ENCODE assay signal across 1 cellular context in the genomic region with DNA sequence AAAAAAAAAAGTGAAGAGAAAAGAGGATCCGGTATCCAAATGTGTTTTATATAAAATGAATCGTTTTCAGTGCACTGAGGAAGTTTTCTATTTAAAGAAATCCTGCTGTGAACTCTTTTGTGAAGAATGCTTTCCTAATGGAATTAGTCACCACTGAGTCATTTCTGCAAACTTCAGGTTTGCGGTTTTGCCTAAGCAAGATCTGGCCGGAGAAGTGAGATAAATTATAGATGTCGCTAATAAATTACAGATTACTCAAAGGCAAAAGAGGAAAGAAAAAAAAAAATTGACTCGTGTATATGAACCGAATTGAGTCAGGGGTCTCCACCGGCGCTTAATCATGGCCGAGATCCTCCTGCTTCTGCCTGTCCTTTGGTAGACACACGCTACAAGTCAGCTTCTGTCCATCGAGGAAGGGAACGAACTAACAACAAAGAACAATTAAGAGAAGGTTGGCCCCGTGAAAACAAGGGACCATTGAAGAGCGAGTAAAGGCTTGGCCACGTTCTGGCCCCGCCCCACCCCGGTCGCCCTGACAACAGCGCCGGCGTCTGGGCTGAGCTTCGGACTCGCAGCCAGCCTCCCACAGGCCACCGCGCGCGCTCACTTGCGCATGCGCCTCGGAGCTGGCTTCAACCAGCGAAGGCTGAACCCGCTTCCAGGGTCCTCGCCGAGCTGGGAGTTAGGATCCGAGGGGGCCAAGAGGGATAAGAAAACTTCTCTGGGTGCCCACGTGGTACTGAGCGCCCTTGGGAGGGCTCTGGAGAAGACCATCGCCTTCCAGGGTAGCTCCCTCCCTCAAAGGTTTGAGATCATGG.
A peak's percentile ranks its signal among the peaks of the same experiment; 100 is the strongest.
TF ChIP-seq lines count a peak whose summit lies in the region.

No MANE protein-coding gene starts in this region.

TF ChIP-seq in K562, 482 proteins besides CTCF, POLR2A, EP300 and RAD21 (continued from another document and continues in another):
- TF ChIP-seq SMAD3 (CRISPR knock-in tag; conservative IDR thresholded peaks at IDR 0.05) = no peak
- no peak for TF ChIP-seq ZNF24 (IDR thresholded peaks at IDR 0.05)
- TF ChIP-seq, protein P1, sequence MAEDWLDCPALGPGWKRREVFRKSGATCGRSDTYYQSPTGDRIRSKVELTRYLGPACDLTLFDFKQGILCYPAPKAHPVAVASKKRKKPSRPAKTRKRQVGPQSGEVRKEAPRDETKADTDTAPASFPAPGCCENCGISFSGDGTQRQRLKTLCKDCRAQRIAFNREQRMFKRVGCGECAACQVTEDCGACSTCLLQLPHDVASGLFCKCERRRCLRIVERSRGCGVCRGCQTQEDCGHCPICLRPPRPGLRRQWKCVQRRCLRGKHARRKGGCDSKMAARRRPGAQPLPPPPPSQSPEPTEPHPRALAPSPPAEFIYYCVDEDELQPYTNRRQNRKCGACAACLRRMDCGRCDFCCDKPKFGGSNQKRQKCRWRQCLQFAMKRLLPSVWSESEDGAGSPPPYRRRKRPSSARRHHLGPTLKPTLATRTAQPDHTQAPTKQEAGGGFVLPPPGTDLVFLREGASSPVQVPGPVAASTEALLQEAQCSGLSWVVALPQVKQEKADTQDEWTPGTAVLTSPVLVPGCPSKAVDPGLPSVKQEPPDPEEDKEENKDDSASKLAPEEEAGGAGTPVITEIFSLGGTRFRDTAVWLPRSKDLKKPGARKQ (CRISPR knock-in tag; IDR thresholded peaks at IDR 0.05) = no peak
- TF ChIP-seq, protein P2, sequence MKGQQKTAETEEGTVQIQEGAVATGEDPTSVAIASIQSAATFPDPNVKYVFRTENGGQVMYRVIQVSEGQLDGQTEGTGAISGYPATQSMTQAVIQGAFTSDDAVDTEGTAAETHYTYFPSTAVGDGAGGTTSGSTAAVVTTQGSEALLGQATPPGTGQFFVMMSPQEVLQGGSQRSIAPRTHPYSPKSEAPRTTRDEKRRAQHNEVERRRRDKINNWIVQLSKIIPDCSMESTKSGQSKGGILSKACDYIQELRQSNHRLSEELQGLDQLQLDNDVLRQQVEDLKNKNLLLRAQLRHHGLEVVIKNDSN (CRISPR knock-in tag; IDR thresholded peaks at IDR 0.05) = peak; percentile 38; the same call in 1 of the 2 replicates
- TF ChIP-seq, protein P3, sequence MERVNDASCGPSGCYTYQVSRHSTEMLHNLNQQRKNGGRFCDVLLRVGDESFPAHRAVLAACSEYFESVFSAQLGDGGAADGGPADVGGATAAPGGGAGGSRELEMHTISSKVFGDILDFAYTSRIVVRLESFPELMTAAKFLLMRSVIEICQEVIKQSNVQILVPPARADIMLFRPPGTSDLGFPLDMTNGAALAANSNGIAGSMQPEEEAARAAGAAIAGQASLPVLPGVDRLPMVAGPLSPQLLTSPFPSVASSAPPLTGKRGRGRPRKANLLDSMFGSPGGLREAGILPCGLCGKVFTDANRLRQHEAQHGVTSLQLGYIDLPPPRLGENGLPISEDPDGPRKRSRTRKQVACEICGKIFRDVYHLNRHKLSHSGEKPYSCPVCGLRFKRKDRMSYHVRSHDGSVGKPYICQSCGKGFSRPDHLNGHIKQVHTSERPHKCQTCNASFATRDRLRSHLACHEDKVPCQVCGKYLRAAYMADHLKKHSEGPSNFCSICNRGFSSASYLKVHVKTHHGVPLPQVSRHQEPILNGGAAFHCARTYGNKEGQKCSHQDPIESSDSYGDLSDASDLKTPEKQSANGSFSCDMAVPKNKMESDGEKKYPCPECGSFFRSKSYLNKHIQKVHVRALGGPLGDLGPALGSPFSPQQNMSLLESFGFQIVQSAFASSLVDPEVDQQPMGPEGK (CRISPR knock-in tag; IDR thresholded peaks at IDR 0.05; ENCODE audit: borderline replicate concordance) = no peak
- no peak for TF ChIP-seq NEUROD1 (IDR thresholded peaks at IDR 0.05; ENCODE audit: borderline replicate concordance, low read depth, low read length, partially characterized antibody)
- TF ChIP-seq ESRRB (CRISPR knock-in tag; IDR thresholded peaks at IDR 0.05; ENCODE audit: borderline replicate concordance) = no peak
- TF ChIP-seq NR2C2 (CRISPR knock-in tag; IDR thresholded peaks at IDR 0.05) = no peak
- TF ChIP-seq NR2C2 (tag; IDR thresholded peaks at IDR 0.05) = no peak; the same call in 1 of the 2 replicates
- 0 out of 2 replicates have a peak, but pooled peaks have one; percentile 19 for TF ChIP-seq NCOR1 (IDR thresholded peaks at IDR 0.05)
- no peak for TF ChIP-seq HDAC1 (IDR thresholded peaks at IDR 0.05)
- TF ChIP-seq HMG20A (CRISPR knock-in tag; conservative IDR thresholded peaks at IDR 0.05) = no peak
- TF ChIP-seq RBM34 (IDR thresholded peaks at IDR 0.05; ENCODE audit: borderline replicate concordance, insufficient read depth, low read length) = no peak
- no peak for TF ChIP-seq ZNF717 (CRISPR knock-in tag; IDR thresholded peaks at IDR 0.05)
- no peak for TF ChIP-seq CHD1 (IDR thresholded peaks at IDR 0.05; ENCODE audit: low read length)
- TF ChIP-seq, protein P4, sequence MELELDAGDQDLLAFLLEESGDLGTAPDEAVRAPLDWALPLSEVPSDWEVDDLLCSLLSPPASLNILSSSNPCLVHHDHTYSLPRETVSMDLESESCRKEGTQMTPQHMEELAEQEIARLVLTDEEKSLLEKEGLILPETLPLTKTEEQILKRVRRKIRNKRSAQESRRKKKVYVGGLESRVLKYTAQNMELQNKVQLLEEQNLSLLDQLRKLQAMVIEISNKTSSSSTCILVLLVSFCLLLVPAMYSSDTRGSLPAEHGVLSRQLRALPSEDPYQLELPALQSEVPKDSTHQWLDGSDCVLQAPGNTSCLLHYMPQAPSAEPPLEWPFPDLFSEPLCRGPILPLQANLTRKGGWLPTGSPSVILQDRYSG (tag; conservative IDR thresholded peaks at IDR 0.05; ENCODE audit: low read depth) = no peak
- TF ChIP-seq KLF16 (IDR thresholded peaks at IDR 0.05) = no peak
- no peak for TF ChIP-seq ZFP1 (CRISPR knock-in tag; IDR thresholded peaks at IDR 0.05)
- TF ChIP-seq, protein P5, sequence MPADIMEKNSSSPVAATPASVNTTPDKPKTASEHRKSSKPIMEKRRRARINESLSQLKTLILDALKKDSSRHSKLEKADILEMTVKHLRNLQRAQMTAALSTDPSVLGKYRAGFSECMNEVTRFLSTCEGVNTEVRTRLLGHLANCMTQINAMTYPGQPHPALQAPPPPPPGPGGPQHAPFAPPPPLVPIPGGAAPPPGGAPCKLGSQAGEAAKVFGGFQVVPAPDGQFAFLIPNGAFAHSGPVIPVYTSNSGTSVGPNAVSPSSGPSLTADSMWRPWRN (IDR thresholded peaks at IDR 0.05; ENCODE audit: low read depth) = peak; percentile 24; the same call in 1 of the 2 replicates
- TF ChIP-seq ZKSCAN1 (IDR thresholded peaks at IDR 0.05; ENCODE audit: low read depth, low read length) = no peak
- no peak for TF ChIP-seq NCOA1 (IDR thresholded peaks at IDR 0.05; ENCODE audit: low read depth)
- TF ChIP-seq ZSCAN32 (CRISPR knock-in tag; IDR thresholded peaks at IDR 0.05) = no peak
- TF ChIP-seq FOSL1 (tag; conservative IDR thresholded peaks at IDR 0.05) = peak; percentile 100
- TF ChIP-seq THRAP3 (IDR thresholded peaks at IDR 0.05; ENCODE audit: borderline replicate concordance) = no peak
- TF ChIP-seq ZNF57 (CRISPR knock-in tag; IDR thresholded peaks at IDR 0.05) = no peak
- TF ChIP-seq, protein P6, sequence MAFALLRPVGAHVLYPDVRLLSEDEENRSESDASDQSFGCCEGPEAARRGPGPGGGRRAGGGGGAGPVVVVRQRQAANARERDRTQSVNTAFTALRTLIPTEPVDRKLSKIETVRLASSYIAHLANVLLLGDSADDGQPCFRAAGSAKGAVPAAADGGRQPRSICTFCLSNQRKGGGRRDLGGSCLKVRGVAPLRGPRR (CRISPR knock-in tag; IDR thresholded peaks at IDR 0.05) = no peak
- TF ChIP-seq BRD4 (IDR thresholded peaks at IDR 0.05) = no peak
- no peak for TF ChIP-seq ZNF644 (tag; IDR thresholded peaks at IDR 0.05; ENCODE audit: low read depth)
- no peak for TF ChIP-seq ZNF175 (CRISPR knock-in tag; IDR thresholded peaks at IDR 0.05; ENCODE audit: low read depth)
- TF ChIP-seq BCL6 (CRISPR knock-in tag; IDR thresholded peaks at IDR 0.05) = no peak
- no peak for TF ChIP-seq NCOA4 (IDR thresholded peaks at IDR 0.05; ENCODE audit: partially characterized antibody)
- TF ChIP-seq ZNF584 (CRISPR knock-in tag; IDR thresholded peaks at IDR 0.05; ENCODE audit: low read depth) = no peak
- TF ChIP-seq, protein P7, sequence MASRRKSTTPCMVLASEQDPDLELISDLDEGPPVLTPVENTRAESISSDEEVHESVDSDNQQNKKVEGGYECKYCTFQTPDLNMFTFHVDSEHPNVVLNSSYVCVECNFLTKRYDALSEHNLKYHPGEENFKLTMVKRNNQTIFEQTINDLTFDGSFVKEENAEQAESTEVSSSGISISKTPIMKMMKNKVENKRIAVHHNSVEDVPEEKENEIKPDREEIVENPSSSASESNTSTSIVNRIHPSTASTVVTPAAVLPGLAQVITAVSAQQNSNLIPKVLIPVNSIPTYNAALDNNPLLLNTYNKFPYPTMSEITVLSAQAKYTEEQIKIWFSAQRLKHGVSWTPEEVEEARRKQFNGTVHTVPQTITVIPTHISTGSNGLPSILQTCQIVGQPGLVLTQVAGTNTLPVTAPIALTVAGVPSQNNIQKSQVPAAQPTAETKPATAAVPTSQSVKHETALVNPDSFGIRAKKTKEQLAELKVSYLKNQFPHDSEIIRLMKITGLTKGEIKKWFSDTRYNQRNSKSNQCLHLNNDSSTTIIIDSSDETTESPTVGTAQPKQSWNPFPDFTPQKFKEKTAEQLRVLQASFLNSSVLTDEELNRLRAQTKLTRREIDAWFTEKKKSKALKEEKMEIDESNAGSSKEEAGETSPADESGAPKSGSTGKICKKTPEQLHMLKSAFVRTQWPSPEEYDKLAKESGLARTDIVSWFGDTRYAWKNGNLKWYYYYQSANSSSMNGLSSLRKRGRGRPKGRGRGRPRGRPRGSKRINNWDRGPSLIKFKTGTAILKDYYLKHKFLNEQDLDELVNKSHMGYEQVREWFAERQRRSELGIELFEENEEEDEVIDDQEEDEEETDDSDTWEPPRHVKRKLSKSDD (conservative IDR thresholded peaks at IDR 0.05; ENCODE audit: low read length) = no peak
- TF ChIP-seq, protein P8, sequence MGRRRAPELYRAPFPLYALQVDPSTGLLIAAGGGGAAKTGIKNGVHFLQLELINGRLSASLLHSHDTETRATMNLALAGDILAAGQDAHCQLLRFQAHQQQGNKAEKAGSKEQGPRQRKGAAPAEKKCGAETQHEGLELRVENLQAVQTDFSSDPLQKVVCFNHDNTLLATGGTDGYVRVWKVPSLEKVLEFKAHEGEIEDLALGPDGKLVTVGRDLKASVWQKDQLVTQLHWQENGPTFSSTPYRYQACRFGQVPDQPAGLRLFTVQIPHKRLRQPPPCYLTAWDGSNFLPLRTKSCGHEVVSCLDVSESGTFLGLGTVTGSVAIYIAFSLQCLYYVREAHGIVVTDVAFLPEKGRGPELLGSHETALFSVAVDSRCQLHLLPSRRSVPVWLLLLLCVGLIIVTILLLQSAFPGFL (CRISPR knock-in tag; IDR thresholded peaks at IDR 0.05) = no peak
- no peak for TF ChIP-seq NFRKB (IDR thresholded peaks at IDR 0.05; ENCODE audit: low read depth)
- TF ChIP-seq, protein P9, sequence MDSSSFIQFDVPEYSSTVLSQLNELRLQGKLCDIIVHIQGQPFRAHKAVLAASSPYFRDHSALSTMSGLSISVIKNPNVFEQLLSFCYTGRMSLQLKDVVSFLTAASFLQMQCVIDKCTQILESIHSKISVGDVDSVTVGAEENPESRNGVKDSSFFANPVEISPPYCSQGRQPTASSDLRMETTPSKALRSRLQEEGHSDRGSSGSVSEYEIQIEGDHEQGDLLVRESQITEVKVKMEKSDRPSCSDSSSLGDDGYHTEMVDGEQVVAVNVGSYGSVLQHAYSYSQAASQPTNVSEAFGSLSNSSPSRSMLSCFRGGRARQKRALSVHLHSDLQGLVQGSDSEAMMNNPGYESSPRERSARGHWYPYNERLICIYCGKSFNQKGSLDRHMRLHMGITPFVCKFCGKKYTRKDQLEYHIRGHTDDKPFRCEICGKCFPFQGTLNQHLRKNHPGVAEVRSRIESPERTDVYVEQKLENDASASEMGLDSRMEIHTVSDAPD (CRISPR knock-in tag; IDR thresholded peaks at IDR 0.05) = no peak
- TF ChIP-seq, protein P10, sequence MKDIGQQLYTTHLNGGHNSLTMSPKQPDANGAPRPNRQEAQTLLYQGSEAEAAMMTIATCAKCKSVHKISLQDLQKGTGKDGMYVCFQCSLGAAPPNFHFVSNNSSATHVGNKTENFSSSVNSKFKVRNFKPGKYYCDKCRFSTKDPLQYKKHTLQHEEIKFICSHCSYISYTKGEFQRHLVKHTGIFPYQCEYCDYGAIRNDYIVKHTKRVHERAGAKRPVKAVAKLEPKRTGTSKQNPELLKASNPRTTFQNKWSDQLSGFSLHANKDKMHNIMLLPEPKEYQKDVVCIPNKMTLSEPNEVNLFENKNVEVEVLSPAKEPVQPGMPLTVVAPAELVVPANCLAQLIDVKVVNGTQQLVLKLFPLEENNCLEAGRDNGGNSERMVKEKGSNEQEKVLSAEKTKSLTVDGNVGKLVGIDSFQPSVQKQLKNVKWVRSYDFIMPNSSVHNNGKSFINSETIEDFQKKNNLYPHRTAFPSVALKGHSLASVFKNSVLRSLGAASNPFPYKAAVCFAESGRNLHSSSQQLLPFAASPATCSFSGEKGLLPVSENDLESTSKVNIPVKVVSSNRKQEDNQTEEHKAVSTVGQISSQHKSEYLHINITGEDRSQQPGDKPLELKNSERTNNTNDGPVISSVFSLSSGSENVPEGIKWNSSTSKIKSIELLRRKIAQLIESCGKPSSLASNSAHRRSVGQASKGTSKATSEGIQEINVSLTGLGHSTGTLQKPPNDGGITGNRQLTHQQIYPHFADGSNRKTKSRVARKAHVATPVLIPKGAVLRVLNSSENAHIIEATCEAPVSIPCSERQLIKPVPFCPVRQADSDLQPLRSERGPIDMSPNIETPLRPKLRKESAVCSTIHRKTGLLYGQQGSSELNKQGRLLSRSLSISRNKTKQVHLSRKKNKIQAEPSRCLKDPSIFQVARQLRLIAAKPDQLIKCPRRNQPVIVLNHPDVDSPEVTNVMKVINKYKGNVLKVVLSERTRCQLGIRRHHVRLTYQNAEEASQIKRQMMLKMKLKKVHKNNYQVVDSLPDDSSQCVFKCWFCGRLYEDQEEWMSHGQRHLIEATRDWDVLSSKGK (CRISPR knock-in tag; IDR thresholded peaks at IDR 0.05) = no peak
- TF ChIP-seq, protein P11, sequence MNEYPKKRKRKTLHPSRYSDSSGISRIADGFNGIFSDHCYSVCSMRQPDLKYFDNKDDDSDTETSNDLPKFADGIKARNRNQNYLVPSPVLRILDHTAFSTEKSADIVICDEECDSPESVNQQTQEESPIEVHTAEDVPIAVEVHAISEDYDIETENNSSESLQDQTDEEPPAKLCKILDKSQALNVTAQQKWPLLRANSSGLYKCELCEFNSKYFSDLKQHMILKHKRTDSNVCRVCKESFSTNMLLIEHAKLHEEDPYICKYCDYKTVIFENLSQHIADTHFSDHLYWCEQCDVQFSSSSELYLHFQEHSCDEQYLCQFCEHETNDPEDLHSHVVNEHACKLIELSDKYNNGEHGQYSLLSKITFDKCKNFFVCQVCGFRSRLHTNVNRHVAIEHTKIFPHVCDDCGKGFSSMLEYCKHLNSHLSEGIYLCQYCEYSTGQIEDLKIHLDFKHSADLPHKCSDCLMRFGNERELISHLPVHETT (CRISPR knock-in tag; conservative IDR thresholded peaks at IDR 0.05 in 1 of 2, IDR thresholded peaks at IDR 0.05 in 1 of 2) = 0 out of 4 replicates have a peak, but pooled peaks of 1 of the 2 experiments have one; percentile 32
- no peak for TF ChIP-seq PRMT5 (CRISPR knock-in tag; IDR thresholded peaks at IDR 0.05)
- no peak for TF ChIP-seq ZNF212 (CRISPR knock-in tag; IDR thresholded peaks at IDR 0.05)
- TF ChIP-seq KDM1A (IDR thresholded peaks at IDR 0.05) = peak in 1 of 2 experiments; percentile 60; a peak in 1 of 4 replicates
- TF ChIP-seq HDAC6 (IDR thresholded peaks at IDR 0.05; ENCODE audit: low read depth, low read length) = no peak
- TF ChIP-seq ZNF589 (CRISPR knock-in tag; IDR thresholded peaks at IDR 0.05; ENCODE audit: low read depth) = no peak
